Comparison of ENCODE assay signal across 8 cellular contexts in genomic region chr6:131353106-131353505, GRCh38.
"Had no signal": no experiment of that assay in that cellular context is flagged by ENCODE, and none has a peak within 500 bp of the region (broad histone marks: within the 10 kb centered on the region; RNA-seq: fewer than 3 reads in every experiment).

No MANE protein-coding gene starts in this region.

- H3K36me3 Mint-ChIP-seq: IgD-negative memory B cell had no signal

- H3K4me3 Mint-ChIP-seq: IgD-negative memory B cell had no signal

- H2AFZ ChIP-seq: GM23248 had no signal

- H3K9me3 Mint-ChIP-seq: IgD-negative memory B cell had no signal

- H3K4me3 ChIP-seq: GM23248, HAP-1 had no signal

- H3K27ac ChIP-seq: GM23248 had no signal

- H3K4me1 ChIP-seq: HAP-1 had no signal

- DNase-seq: GM23248, GOT3, H7, KG1 had no signal

- FAIRE-seq: HTR-8/SVneo had no signal

- H3K9ac ChIP-seq: GM23248 had no signal

- ATAC-seq: HCT116 had no signal

- H3K36me3 ChIP-seq: HAP-1 had no signal

- H3K9me3 ChIP-seq: HAP-1 had no signal
